Comparison of ENCODE assay signal across 8 cellular contexts in genomic region chr3:56468184-56469106, GRCh38. TPM values are rescaled to one million over a fixed set of nuclear protein-coding genes. Genes with fewer than 3 reads are reported as not detected.
DNase-seq lines count a peak whose midpoint lies in the region; ATAC-seq, FAIRE-seq and TF ChIP-seq lines count a peak whose summit lies in the region.

TSS of gene ERC2 (minus strand) at chr3:56468467.

- H3K4me3 Mint-ChIP-seq in central memory CD8-positive, alpha-beta T cell = peak within 1 kb of the TSS; percentile 25
- peak within 1 kb of the TSS; percentile 15 for H3K4me3 Mint-ChIP-seq in stimulated activated effector memory CD8-positive, alpha-beta T cell treated with anti-CD3 and anti-CD28 coated beads, Interleukin-12 subunit alpha, Interleukin-12 subunit beta, amount 100 ng/mL, for 72 hours

- peak within 1 kb of the TSS; percentile 51 to 87 for H3K4me3 ChIP-seq in kidney (ENCODE audit: low read length in 2 of 2)

- H3K9ac ChIP-seq in kidney (ENCODE audit: low read length in 2 of 2) = peak within 1 kb of the TSS in 1 of 2 donors; percentile 51

- no peaks in the 10 kb centered on the region for H3K36me3 Mint-ChIP-seq in central memory CD8-positive, alpha-beta T cell (ENCODE audit: insufficient read depth)
- H3K36me3 Mint-ChIP-seq in stimulated activated effector memory CD8-positive, alpha-beta T cell treated with anti-CD3 and anti-CD28 coated beads, Interleukin-12 subunit alpha, Interleukin-12 subunit beta, amount 100 ng/mL, for 72 hours = no peaks in the 10 kb centered on the region

- no peaks in the 10 kb centered on the region for H3K4me1 ChIP-seq in kidney (ENCODE audit: control insufficient read depth in 1 of 2, insufficient read depth in 1 of 2, low read depth in 1 of 2, low read length in 2 of 2)

- no peaks in the 10 kb centered on the region for H3K9me3 ChIP-seq in kidney (ENCODE audit: control insufficient read depth in 1 of 2, low read length in 2 of 2)

- H3K36me3 ChIP-seq in kidney (ENCODE audit: control insufficient read depth in 1 of 2, insufficient read depth in 2 of 2, low read length in 2 of 2) = no peaks in the 10 kb centered on the region

- DNase-seq in NCI-H1417 (lab: John Stamatoyannopoulos, UW) (peak in 2 of 3 experiments; percentile 74 to 76), NCI-H1417 treated with DMSO at 0.1 percent for 48 hours (lab: John Stamatoyannopoulos, UW) (no peak), NCI-H526 (lab: John Stamatoyannopoulos, UW) (peak; percentile 40 to 87), kidney (peak; percentile 83), NOMO-1 (lab: John Stamatoyannopoulos, UW; ENCODE audit: unreplicated experiment in 2 of 2) (no peak)
- no peak for DNase-seq in central memory CD8-positive, alpha-beta T cell (ENCODE audit: low spot score in 2 of 2)
- no peak for DNase-seq in stimulated activated effector memory CD8-positive, alpha-beta T cell treated with anti-CD3 and anti-CD28 coated beads, Interleukin-12 subunit alpha, Interleukin-12 subunit beta, amount 100 ng/mL, for 72 hours (ENCODE audit: low spot score in 2 of 2)

- H3K27ac ChIP-seq in kidney (ENCODE audit: low read depth in 2 of 2, low read length in 2 of 2) = no peak within 1 kb of the TSS

- ATAC-seq in central memory CD8-positive, alpha-beta T cell (replicated peaks; ENCODE audit: extremely low read depth, poor library complexity, severe bottlenecking) = no peak
- peak; percentile 11 for ATAC-seq in stimulated activated effector memory CD8-positive, alpha-beta T cell treated with anti-CD3 and anti-CD28 coated beads, Interleukin-12 subunit alpha, Interleukin-12 subunit beta, amount 100 ng/mL, for 72 hours
- ATAC-seq in HG03521 (IDR thresholded peaks at IDR 0.05; ENCODE audit: unreplicated experiment) = no peak

- no peaks in the 10 kb centered on the region for H3K4me1 Mint-ChIP-seq in central memory CD8-positive, alpha-beta T cell
- no peaks in the 10 kb centered on the region for H3K4me1 Mint-ChIP-seq in stimulated activated effector memory CD8-positive, alpha-beta T cell treated with anti-CD3 and anti-CD28 coated beads, Interleukin-12 subunit alpha, Interleukin-12 subunit beta, amount 100 ng/mL, for 72 hours

- no peak for TF ChIP-seq CTCF in kidney (IDR thresholded peaks at IDR 0.05; ENCODE audit: borderline replicate concordance, extremely low read depth, insufficient read depth)

- no peak within 1 kb of the TSS for H3K27ac Mint-ChIP-seq in central memory CD8-positive, alpha-beta T cell (ENCODE audit: low read depth)
- no peak within 1 kb of the TSS for H3K27ac Mint-ChIP-seq in stimulated activated effector memory CD8-positive, alpha-beta T cell treated with anti-CD3 and anti-CD28 coated beads, Interleukin-12 subunit alpha, Interleukin-12 subunit beta, amount 100 ng/mL, for 72 hours

- peaks cover 86% of the 10 kb centered on the region for H3K27me3 Mint-ChIP-seq in central memory CD8-positive, alpha-beta T cell

- FAIRE-seq in kidney (lab: Jason Lieb, UNC) = no peak

- intact Hi-C loops in kidney (cut with DNase I) = no loop called here

- H3K9me3 Mint-ChIP-seq in central memory CD8-positive, alpha-beta T cell = no peaks in the 10 kb centered on the region
- H3K9me3 Mint-ChIP-seq in stimulated activated effector memory CD8-positive, alpha-beta T cell treated with anti-CD3 and anti-CD28 coated beads, Interleukin-12 subunit alpha, Interleukin-12 subunit beta, amount 100 ng/mL, for 72 hours = no peaks in the 10 kb centered on the region

RNA-seq across cellular contexts. Expression of gene ERC2, which starts in this region (rescaled TPM):
- 3.8 TPM for total RNA-seq in kidney
- polyA plus RNA-seq in kidney (ENCODE audit: insufficient read depth, low read depth, low replicate concordance) = 0.92 TPM

Comparison
In these comparisons a context has a peak if more than half of its experiments do, and no peak if none do; other contexts are left out.
1. DNase-seq: peak in NCI-H1417 (2 of 3), NCI-H526 (2 of 2) and kidney (single experiment); none in NCI-H1417 treated with DMSO at 0.1 percent for 48 hours (single experiment), central memory CD8-positive, alpha-beta T cell (0 of 2), stimulated activated effector memory CD8-positive, alpha-beta T cell treated with anti-CD3 and anti-CD28 coated beads, Interleukin-12 subunit alpha, Interleukin-12 subunit beta, amount 100 ng/mL, for 72 hours (0 of 2) and NOMO-1 (0 of 2).